In genomic region chr4:17667253-17667652, GRCh38 we compare ENCODE assay signal across 25 cellular contexts. TPM values are rescaled to one million over a fixed set of nuclear protein-coding genes. Genes with fewer than 3 reads are reported as not detected.
DNase-seq lines count a peak whose midpoint lies in the region; TF ChIP-seq lines count a peak whose summit lies in the region.
"Had no signal": no experiment of that assay in that cellular context is flagged by ENCODE, and none has a peak within 500 bp of the region (broad histone marks: within the 10 kb centered on the region; RNA-seq: fewer than 3 reads in every experiment).

No MANE protein-coding gene starts in this region.

- BruUV-seq in OCI-LY7 (replicated peaks; lab: Mats Ljungman, UMichigan) = no TSS peak

- H4K20me1 ChIP-seq in OCI-LY7 (ENCODE audit: insufficient read depth, low read length) = no peaks in the 10 kb centered on the region

- H3K4me1 ChIP-seq in OCI-LY7 (ENCODE audit: insufficient read depth, low read length, poor library complexity, severe bottlenecking) (peaks cover 47% of the 10 kb centered on the region), parathyroid adenoma (peaks cover 12% of the 10 kb centered on the region), suprapubic skin (no peaks in the 10 kb centered on the region)
- H3K4me1 ChIP-seq: HAP-1, SJSA1 had no signal

- H3K79me2 ChIP-seq in OCI-LY7 (ENCODE audit: insufficient read depth, low read depth, low read length) (no peaks in the 10 kb centered on the region), parathyroid adenoma (no peaks in the 10 kb centered on the region)

- TF ChIP-seq POLR2A in suprapubic skin (IDR thresholded peaks at IDR 0.05) = no peak

- H3K36me3 ChIP-seq in OCI-LY7 (ENCODE audit: insufficient read depth, low read length) = no peaks in the 10 kb centered on the region
- no peaks in the 10 kb centered on the region for H3K36me3 ChIP-seq in parathyroid adenoma (ENCODE audit: control insufficient read depth, insufficient read depth, low read length)
- H3K36me3 ChIP-seq in suprapubic skin = no peaks in the 10 kb centered on the region
- H3K36me3 ChIP-seq: BE2C, HAP-1, SJSA1 had no signal

- 85% methylated on average over 3 of the region's 3 CpGs for WGBS in suprapubic skin

- H3K4me3 ChIP-seq in OCI-LY7 (ENCODE audit: low read depth, low read length, poor library complexity, severe bottlenecking) (peak overlapping the region; percentile 7), parathyroid adenoma (ENCODE audit: low read depth, low read length) (no peak overlapping the region), suprapubic skin (no peak overlapping the region)
- H3K4me3 ChIP-seq: GM23338, HAP-1, SJSA1 had no signal

- TF ChIP-seq CTCF in GM10248 (IDR thresholded peaks at IDR 0.05; ENCODE audit: control extremely low read depth, extremely low read depth, low read depth, missing control alignments) (no peak), OCI-LY7 (conservative IDR thresholded peaks at IDR 0.05; ENCODE audit: low read length) (no peak), parathyroid adenoma (IDR thresholded peaks at IDR 0.05) (no peak), suprapubic skin (IDR thresholded peaks at IDR 0.05) (no peak)

- CTCF ChIA-PET in GM10248 (lab: Yijun Ruan, JAX) = interaction anchor here (1.0 kb wide), 1 partner anchor 16 kb away, joined by 3 read pairs; no protein-coding TSS in a partner anchor
- CTCF ChIA-PET in OCI-LY7 (lab: Charles Lee; ENCODE audit: unreplicated experiment) = no interaction called here

- no peak for TF ChIP-seq EP300 in suprapubic skin (IDR thresholded peaks at IDR 0.05)

- POLR2A ChIA-PET in GM10248 (lab: Yijun Ruan, JAX) (no interaction called here), OCI-LY7 (lab: Charles Lee) (interaction anchor here (0.7 to 1.6 kb wide), 5 partner anchors 9 to 137 kb away, joined by 3 to 4 read pairs (median 3); partner anchors contain the start of gene MED28)

- H3K27me3 ChIP-seq in parathyroid adenoma (ENCODE audit: control insufficient read depth, insufficient read depth, low read length) (no peaks in the 10 kb centered on the region), suprapubic skin (no peaks in the 10 kb centered on the region)
- H3K27me3 ChIP-seq: BE2C, SJSA1 had no signal

- no peak overlapping the region for H3K9ac ChIP-seq in parathyroid adenoma

- H3K9me3 ChIP-seq in OCI-LY7 (ENCODE audit: low read length) = peaks cover 3% of the 10 kb centered on the region; the same call in 1 of the 2 replicates
- no peaks in the 10 kb centered on the region for H3K9me3 ChIP-seq in parathyroid adenoma (ENCODE audit: control insufficient read depth, low read length)
- H3K9me3 ChIP-seq in suprapubic skin = no peaks in the 10 kb centered on the region
- H3K9me3 ChIP-seq: BE2C, HAP-1, SJSA1 had no signal

- H2AFZ ChIP-seq in OCI-LY7 (ENCODE audit: low read length) = peak overlapping the region; percentile 81
- H2AFZ ChIP-seq in parathyroid adenoma = peak overlapping the region; percentile 76
- H2AFZ ChIP-seq: GM23338 had no signal

- H3K4me2 ChIP-seq in OCI-LY7 (ENCODE audit: low read length) = peak overlapping the region; percentile 51
- no peak overlapping the region for H3K4me2 ChIP-seq in parathyroid adenoma (ENCODE audit: low read length)
- H3K4me2 ChIP-seq: GM23338 had no signal

- H3K27ac ChIP-seq in OCI-LY7 (ENCODE audit: low read depth, low read length, poor library complexity, severe bottlenecking) (peak overlapping the region; percentile 47), parathyroid adenoma (peak overlapping the region; percentile 74), suprapubic skin (no peak overlapping the region)
- H3K27ac ChIP-seq: 22Rv1, SJSA1 had no signal

- DNase-seq in DMS79 treated with DMSO at 0.1 percent for 48 hours (lab: John Stamatoyannopoulos, UW) (peak; percentile 26), DMS79 (lab: John Stamatoyannopoulos, UW) (no peak), GM10248 (ENCODE audit: extremely low spot score) (peak; percentile 0), OCI-LY7 (ENCODE audit: low spot score) (peak; percentile 12), suprapubic skin (ENCODE audit: low spot score in 2 of 2) (no peak), epidermal melanocyte (ENCODE audit: insufficient read length, low spot score) (no peak), C1 segment of cervical spinal cord (lab: John Stamatoyannopoulos, UW) (no peak)
- DNase-seq: BE2C; CD4-positive, alpha-beta memory T cell; DMS 273 treated with DMSO at 0.1 percent for 48 hours; HFFc6; KG1; NCI-H1092; NCI-H1417 treated with DMSO at 0.1 percent for 48 hours; NCI-H2081 treated with DMSO at 0.1 percent for 48 hours; NCI-H524 treated with DMSO at 0.1 percent for 48 hours; NCI-H82; NK-92 treated with Interleukin-12 subunit alpha and Interleukin-12 subunit beta, amount 100 ng/mL, for 24 hours; Right ventricle myocardium superior; RPMI8226 had no signal

- intact Hi-C loops in OCI-LY7 (cut with micrococcal nuclease; ENCODE audit: unreplicated experiment) = loop anchor here (2.0 to 10.0 kb wide), 4 partner anchors 144 to 1318 kb away; partner anchors contain the start of genes DCAF16, LCORL and NCAPG

- no peaks in the 10 kb centered on the region for H3K9me2 ChIP-seq in OCI-LY7 (ENCODE audit: insufficient read depth, low read length)

RNA-seq across cellular contexts. Expression of gene MED28, which starts 52.8 kb away (rescaled TPM):
- 20.7 and 27.0 TPM in 2 replicates for total RNA-seq in OCI-LY7 (2014; rRNA removed; shearing (Covaris generic))
- total RNA-seq in OCI-LY7 (2022) (78.2 and 86.2 TPM in 2 replicates), suprapubic skin (10 to 100 TPM; 12.4 to 22.2 (median 14.4) TPM)

Comparison
In these comparisons a context has a peak if more than half of its experiments do, and no peak if none do; other contexts are left out.
1. DNase-seq: peak in DMS79 treated with DMSO at 0.1 percent for 48 hours (single experiment), GM10248 (single experiment) and OCI-LY7 (single experiment); none in DMS79 (single experiment), suprapubic skin (0 of 2), epidermal melanocyte (single experiment) and C1 segment of cervical spinal cord (0 of 14).